In the genomic region with DNA sequence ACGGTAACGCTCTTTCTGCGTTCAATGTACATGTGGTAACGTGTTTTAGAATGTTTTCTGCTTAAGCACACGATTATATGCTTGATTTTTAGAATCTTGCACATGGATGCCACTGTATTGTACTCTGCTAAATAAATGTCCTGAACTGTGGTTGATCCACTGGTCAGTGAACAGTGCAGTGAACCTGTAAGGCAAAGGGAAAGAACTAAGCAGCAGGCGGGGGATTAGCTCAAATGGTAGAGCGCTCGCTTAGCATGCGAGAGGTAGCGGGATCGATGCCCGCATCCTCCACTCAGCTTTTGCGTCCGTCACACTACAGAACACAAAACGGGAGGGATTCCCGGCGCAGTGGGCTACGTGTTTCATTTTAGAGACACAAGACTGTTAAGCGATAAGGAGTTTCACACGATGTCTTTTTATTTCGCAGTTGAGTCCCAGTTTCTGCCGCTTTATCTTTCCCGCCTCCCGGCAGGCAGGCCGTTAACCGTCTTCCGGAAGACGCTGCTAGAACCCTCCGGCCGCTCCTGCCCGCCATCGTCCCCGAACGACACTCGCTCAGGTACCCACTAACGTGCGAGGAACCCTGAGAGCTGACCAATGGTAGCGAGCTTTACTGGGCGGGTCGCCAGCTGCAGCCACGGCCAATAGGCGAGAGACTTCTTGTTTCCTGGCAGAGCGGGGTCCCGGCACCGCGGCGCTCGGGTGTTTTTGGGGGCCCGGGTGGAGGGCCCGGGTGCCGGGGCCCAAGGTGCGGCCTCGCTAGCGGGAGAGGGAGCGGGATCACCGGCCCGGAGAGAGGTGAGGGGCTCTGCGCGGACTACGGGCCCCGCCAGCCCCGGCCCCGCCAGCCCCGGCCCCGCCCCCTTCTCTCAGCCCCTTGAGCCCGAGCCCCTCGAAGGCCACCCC, we compare ENCODE assay signal across 8 cellular contexts. TPM values are rescaled to one million over a fixed set of nuclear protein-coding genes. Genes with fewer than 3 reads are reported as not detected.
A peak's percentile ranks its signal among the peaks of the same experiment; 100 is the strongest.
DNase-seq lines count a peak whose midpoint lies in the region; ATAC-seq, FAIRE-seq and TF ChIP-seq lines count a peak whose summit lies in the region.

A gene with protein sequence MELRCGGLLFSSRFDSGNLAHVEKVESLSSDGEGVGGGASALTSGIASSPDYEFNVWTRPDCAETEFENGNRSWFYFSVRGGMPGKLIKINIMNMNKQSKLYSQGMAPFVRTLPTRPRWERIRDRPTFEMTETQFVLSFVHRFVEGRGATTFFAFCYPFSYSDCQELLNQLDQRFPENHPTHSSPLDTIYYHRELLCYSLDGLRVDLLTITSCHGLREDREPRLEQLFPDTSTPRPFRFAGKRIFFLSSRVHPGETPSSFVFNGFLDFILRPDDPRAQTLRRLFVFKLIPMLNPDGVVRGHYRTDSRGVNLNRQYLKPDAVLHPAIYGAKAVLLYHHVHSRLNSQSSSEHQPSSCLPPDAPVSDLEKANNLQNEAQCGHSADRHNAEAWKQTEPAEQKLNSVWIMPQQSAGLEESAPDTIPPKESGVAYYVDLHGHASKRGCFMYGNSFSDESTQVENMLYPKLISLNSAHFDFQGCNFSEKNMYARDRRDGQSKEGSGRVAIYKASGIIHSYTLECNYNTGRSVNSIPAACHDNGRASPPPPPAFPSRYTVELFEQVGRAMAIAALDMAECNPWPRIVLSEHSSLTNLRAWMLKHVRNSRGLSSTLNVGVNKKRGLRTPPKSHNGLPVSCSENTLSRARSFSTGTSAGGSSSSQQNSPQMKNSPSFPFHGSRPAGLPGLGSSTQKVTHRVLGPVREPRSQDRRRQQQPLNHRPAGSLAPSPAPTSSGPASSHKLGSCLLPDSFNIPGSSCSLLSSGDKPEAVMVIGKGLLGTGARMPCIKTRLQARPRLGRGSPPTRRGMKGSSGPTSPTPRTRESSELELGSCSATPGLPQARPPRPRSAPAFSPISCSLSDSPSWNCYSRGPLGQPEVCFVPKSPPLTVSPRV (plus strand): TSS at position 673 of the 906 bp plus-strand sequence. CDS start 1,291 bp downstream, outside the sequence.

- no peak for FAIRE-seq in HepG2 (lab: Jason Lieb, UNC)

- no peaks in the 10 kb centered on the region for H3K27me3 ChIP-seq in CD4-positive, alpha-beta T cell (ENCODE audit: control insufficient read depth, insufficient read depth, low read length)
- H3K27me3 ChIP-seq in HepG2 (ENCODE audit: control insufficient read depth in 1 of 2, insufficient read depth in 2 of 2, low read length in 2 of 2), result no peaks in the 10 kb centered on the region; a peak in 1 of 5 replicates

- H3K4me2 ChIP-seq in HepG2 (ENCODE audit: low read depth, low read length), result peak within 1 kb of the TSS; percentile 99

- peak within 1 kb of the TSS; percentile 77 for H3K27ac ChIP-seq in CD4-positive, alpha-beta T cell (ENCODE audit: low read depth, low read length)
- peak within 1 kb of the TSS; percentile 81 for H3K27ac ChIP-seq in HepG2 (ENCODE audit: extremely low read length, insufficient read depth, low read length)

- peak within 1 kb of the TSS; percentile 68 for H2AFZ ChIP-seq in HepG2 (ENCODE audit: low read length)

- H3K4me1 ChIP-seq in HepG2 (ENCODE audit: insufficient read depth, low read length), result peaks cover 24% of the 10 kb centered on the region

- H3K4me3 ChIP-seq in HepG2 (replicated peaks in 1 of 3; ENCODE audit: insufficient read depth in 1 of 3, low read depth in 2 of 3, low read length in 3 of 3), result peak within 1 kb of the TSS; percentile 86 to 97 (median 91)

- peak within 1 kb of the TSS; percentile 100 for H3K27ac Mint-ChIP-seq in CD4-positive, alpha-beta T cell

- peak within 1 kb of the TSS; percentile 77 for H3K9ac ChIP-seq in HepG2 (ENCODE audit: insufficient read depth, low read depth, low read length)

- H3K4me3 Mint-ChIP-seq in CD4-positive, alpha-beta T cell, result peak within 1 kb of the TSS; percentile 100

- POLR2A ChIA-PET in CD4-positive, alpha-beta T cell (lab: Charles Lee), result interaction anchor here (0.6 to 13.4 kb wide), 26 partner anchors 10 to 1819 kb away, joined by 3 to 301 read pairs (median 4); a partner anchor contains a TSS
- POLR2A ChIA-PET in HepG2 (lab: Yijun Ruan, JAX), result interaction anchor here (0.7 to 6.4 kb wide), 19 partner anchors 9 to 378 kb away, joined by 3 to 100 read pairs (median 11); a partner anchor contains a TSS

- peak; percentile 58 to 71; a peak in 3 of 4 replicates for TF ChIP-seq POLR2A in HepG2 (IDR thresholded peaks at IDR 0.05; ENCODE audit: insufficient read depth in 1 of 2, low read depth in 2 of 2, low read length in 2 of 2)

- BruUV-seq in HepG2 (replicated peaks; lab: Mats Ljungman, UMichigan), result no TSS peak

- no peaks in the 10 kb centered on the region for H3K9me3 ChIP-seq in CD4-positive, alpha-beta T cell (ENCODE audit: control insufficient read depth, low read length)
- no peaks in the 10 kb centered on the region for H3K9me3 ChIP-seq in HepG2 (ENCODE audit: low read length)

- H3K9me3 Mint-ChIP-seq in CD4-positive, alpha-beta T cell, result no peaks in the 10 kb centered on the region

- peaks cover 27% of the 10 kb centered on the region for H3K4me1 Mint-ChIP-seq in CD4-positive, alpha-beta T cell (ENCODE audit: low read depth)

- no peak for TF ChIP-seq CTCF in CD4-positive, alpha-beta T cell (IDR thresholded peaks at IDR 0.05)
- TF ChIP-seq CTCF in HepG2 (CRISPR knock-in tag; IDR thresholded peaks at IDR 0.05), result no peak

- intact Hi-C loops in CD4-positive, alpha-beta T cell (cut with DNase I, micrococcal nuclease), result loop anchor here (1.0 to 5.0 kb wide), 6 partner anchors 18 to 161 kb away; a partner anchor contains a TSS
- intact Hi-C loops in HepG2 (cut with micrococcal nuclease; ENCODE audit: unreplicated experiment), result loop anchor here (1.0 to 2.0 kb wide), 4 partner anchors 19 to 35 kb away; a partner anchor contains a TSS

- H3K27me3 Mint-ChIP-seq in CD4-positive, alpha-beta T cell, result peaks cover 15% of the 10 kb centered on the region

- TF ChIP-seq EP300 in HepG2 (IDR thresholded peaks at IDR 0.05; ENCODE audit: low read depth in 2 of 2, low read length in 2 of 2) (no peak), HepG2 (CRISPR knock-in tag; IDR thresholded peaks at IDR 0.05; ENCODE audit: borderline replicate concordance) (no peak; the same call in 1 of the 2 replicates)

- TF ChIP-seq RAD21 in HepG2 (CRISPR knock-in tag; IDR thresholded peaks at IDR 0.05), result peak; percentile 28; the same call in 1 of the 2 replicates

- H3K79me2 ChIP-seq in HepG2 (ENCODE audit: insufficient read depth, low read length), result peaks cover 8% of the 10 kb centered on the region

- ATAC-seq in CD4-positive, alpha-beta T cell (ENCODE audit: poor library complexity), result peak; percentile 73
- ATAC-seq in GM19452 (IDR thresholded peaks at IDR 0.05; ENCODE audit: unreplicated experiment), result peak; percentile 69
- peak; percentile 51 for ATAC-seq in HG03575 (IDR thresholded peaks at IDR 0.05; ENCODE audit: extremely low read depth, insufficient number of reproducible peaks, low FRiP score, unreplicated experiment)
- ATAC-seq in HepG2, result peak; percentile 72

- in situ Hi-C loops in HepG2 (cut with HindIII; ENCODE audit: extremely low pct_ligation_motif_present, low pct_unique_long_range_greater_than_20kb), result no loop called here

- WGBS in HepG2 (ENCODE audit: low lambda C conversion rate), result under 1% methylated on average over 36 of the region's 67 CpGs

- H4K20me1 ChIP-seq in HepG2 (ENCODE audit: insufficient read depth, low read length), result peaks cover 3% of the 10 kb centered on the region; the same call in 1 of the 2 replicates

- peaks cover 9 to 34% of the 10 kb centered on the region in 2 experiments for H3K36me3 ChIP-seq in HepG2 (replicated peaks in 1 of 2; ENCODE audit: control insufficient read depth in 1 of 2, insufficient read depth in 2 of 2, low read length in 2 of 2)

- H3K36me3 Mint-ChIP-seq in CD4-positive, alpha-beta T cell (ENCODE audit: low read depth), result peaks cover 46% of the 10 kb centered on the region

- DNase-seq in CD4-positive, alpha-beta T cell, result peak; percentile 94 to 98 (median 96)
- DNase-seq in NCI-H82 (lab: John Stamatoyannopoulos, UW) (peak; percentile 97), dermis blood vessel endothelial cell (peak; percentile 94), HepG2 (ENCODE audit: low spot score) (peak; percentile 94)
- DNase-seq in activated CD4-positive, alpha-beta T cell treated with anti-CD3 and anti-CD28 coated beads, Interleukin-2, amount 50 U/mL, for 4 hours, result peak; percentile 94 to 95
- peak; percentile 94 to 95 for DNase-seq in stimulated activated CD4-positive, alpha-beta T cell treated with anti-CD3 and anti-CD28 coated beads, Interleukin-2, amount 100 ng/mL, for 48 hours

- CTCF ChIA-PET in CD4-positive, alpha-beta T cell (lab: Charles Lee), result interaction anchor here (0.8 to 3.1 kb wide), 8 partner anchors 17 to 252 kb away, joined by 3 to 18 read pairs (median 10); a partner anchor contains a TSS
- CTCF ChIA-PET in HepG2 (lab: Yijun Ruan, JAX; ENCODE audit: low intra/inter-chr PET ratio, low total read pairs), result interaction anchor here (0.7 kb wide), 1 partner anchor 89 kb away, joined by 3 read pairs; no protein-coding TSS in a partner anchor

TF ChIP-seq in HepG2, 621 proteins besides CTCF, POLR2A, EP300 and RAD21 (continues in another document):
- TF ChIP-seq HIVEP1 (CRISPR knock-in tag; IDR thresholded peaks at IDR 0.05), result peak; percentile 86

RNA-seq across cellular contexts. Expression of the gene that starts here (rescaled TPM):
- total RNA-seq in CD4-positive, alpha-beta T cell, result 10 to 100 TPM; 10.8 to 11.6 TPM
- total RNA-seq in dermis blood vessel endothelial cell, result 17.0 and 19.7 TPM in 2 replicates
- total RNA-seq in HepG2 (2016; rRNA removed; fragmentation: Illumina TruSeq; extraction: Trizol), result 48.6 and 55.9 TPM in 2 replicates
- 148 and 152 TPM in 2 replicates for total RNA-seq in HepG2 (2016; cell fraction: cytosol; rRNA removed; fragmentation: Illumina TruSeq; extraction: Trizol; ENCODE audit: low read depth)
- 39.9 and 57.5 TPM in 2 replicates for total RNA-seq in HepG2 (2016; cell fraction: insoluble cytoplasmic fraction; rRNA removed; fragmentation: Illumina TruSeq; extraction: Trizol)
- total RNA-seq in HepG2 (2016; cell fraction: membrane; rRNA removed; fragmentation: Illumina TruSeq; extraction: Trizol), result 249 and 253 TPM in 2 replicates
- total RNA-seq in HepG2 (2016; cell fraction: nucleus; rRNA removed; fragmentation: Illumina TruSeq; extraction: Trizol), result 22.8 and 23.0 TPM in 2 replicates
- polyA plus RNA-seq in HepG2 (2011; rRNA removed), result 63.6 and 73.3 TPM in 2 replicates
- polyA plus RNA-seq in HepG2 (2011; cell fraction: cytosol; rRNA removed), result 65.6 and 84.8 TPM in 2 replicates
- 45.3 and 47.1 TPM in 2 replicates for polyA plus RNA-seq in HepG2 (2011; cell fraction: nucleus; rRNA removed)
- polyA plus RNA-seq in HepG2 (2012), result 36.8 and 51.0 TPM in 2 replicates
- 247 and 251 TPM in 2 replicates for polyA plus RNA-seq in HepG2 (2016; cell fraction: cytosol; fragmentation: Illumina TruSeq; extraction: Trizol; ENCODE audit: low read depth)
- 54.3 and 66.5 TPM in 2 replicates for polyA plus RNA-seq in HepG2 (2016; cell fraction: insoluble cytoplasmic fraction; fragmentation: Illumina TruSeq; extraction: Trizol; ENCODE audit: low read depth)
- polyA plus RNA-seq in HepG2 (2016; cell fraction: membrane; fragmentation: Illumina TruSeq; extraction: Trizol; ENCODE audit: low read depth), result 277 and 306 TPM in 2 replicates
- 44.5 and 47.6 TPM in 2 replicates for polyA plus RNA-seq in HepG2 (2016; cell fraction: nucleus; fragmentation: Illumina TruSeq; extraction: Trizol; ENCODE audit: insufficient read depth, low read depth)
- polyA minus RNA-seq in HepG2 (2011; rRNA and poly(A)+ RNA removed; ENCODE audit: low replicate concordance), result 109 and 147 TPM in 2 replicates
- polyA minus RNA-seq in HepG2 (2011; cell fraction: cytosol; rRNA and poly(A)+ RNA removed), result 32.5 and 36.6 TPM in 2 replicates
- 26.1 and 37.3 TPM in 2 replicates for polyA minus RNA-seq in HepG2 (2011; cell fraction: nucleus; rRNA and poly(A)+ RNA removed)

Comparison
In these comparisons a context has a peak if more than half of its experiments do, and no peak if none do; other contexts are left out.
1. Peak in every context shown above with its lines: DNase-seq, ATAC-seq, H3K4me3 ChIP-seq and H3K27ac ChIP-seq.